In genomic region chrX:155247497-155247896, GRCh38 we compare ENCODE assay signal across 28 cellular contexts.
"Had no signal": no experiment of that assay in that cellular context is flagged by ENCODE, and none has a peak within 500 bp of the region (broad histone marks: within the 10 kb centered on the region; RNA-seq: fewer than 3 reads in every experiment).

No MANE protein-coding gene starts in this region.

- H3K4me1 ChIP-seq: adrenal gland, ascending aorta, body of pancreas, breast epithelium had no signal

- H3K27ac ChIP-seq: adrenal gland, ascending aorta, body of pancreas, brain microvascular endothelial cell, breast epithelium, cardiac muscle cell had no signal

- ATAC-seq: activated T-cell treated with anti-CD3 and anti-CD28 coated beads, Interleukin-2, amount 50 U/mL, for 4 hours; body of pancreas had no signal

- H3K4me3 ChIP-seq: adrenal gland, ascending aorta, body of pancreas, breast epithelium, cardiac muscle cell had no signal

- H3K36me3 ChIP-seq: adrenal gland, ascending aorta, brain microvascular endothelial cell, breast epithelium, cardiac muscle cell had no signal

- DNase-seq: activated effector memory CD4-positive, alpha-beta T cell treated with anti-CD3 and anti-CD28 coated beads, Interleukin-2, amount 50 U/mL, for 16 hours; activated effector memory CD4-positive, alpha-beta T cell treated with Interleukin-2 at 50 U/mL for 16 hours; activated gamma-delta T cell; activated gamma-delta T cell treated with Interleukin-2 at 50 U/mL for 16 hours; activated naive CD4-positive, alpha-beta T cell; activated naive CD4-positive, alpha-beta T cell treated with anti-CD3 and anti-CD28 coated beads for 36 hours; activated naive CD4-positive, alpha-beta T cell treated with anti-CD3 and anti-CD28 coated beads, Interleukin-2, amount 10 ng/mL, durations not matched to agents 7 days and 5 days; activated naive CD4-positive, alpha-beta T cell treated with anti-CD3 and anti-CD28 coated beads, Interleukin-2, amount 50 U/mL, for 16 hours; activated naive CD4-positive, alpha-beta T cell treated with Interleukin-2 at 50 U/mL for 16 hours; activated naive CD8-positive, alpha-beta T cell treated with anti-CD3 and anti-CD28 coated beads for 36 hours; activated naive CD8-positive, alpha-beta T cell treated with anti-CD3 and anti-CD28 coated beads, Interleukin-2, amount 10 ng/mL, durations not matched to agents 7 days and 5 days; activated naive CD8-positive, alpha-beta T cell treated with anti-CD3 and anti-CD28 coated beads, Interleukin-2, amount 50 U/mL, for 24 hours; activated T-cell treated with anti-CD3 and anti-CD28 coated beads, Interleukin-2, amount 50 U/mL, for 4 hours; activated T-cell treated with anti-CD3 and anti-CD28 coated beads, Interleukin-2, amount 50 U/mL, for 48 hours; activated T-cell treated with anti-CD3 and anti-CD28 coated beads, Interleukin-2, amount 50 U/mL, for 72 hours; adrenal gland; amniotic stem cell; amygdala; anterior cingulate cortex; aorta; body of pancreas; brain microvascular endothelial cell; caudate nucleus; central memory CD4-positive, alpha-beta T cell; cerebellar nuclear complex had no signal

- H3K9me3 ChIP-seq: adrenal gland, ascending aorta, body of pancreas, breast epithelium had no signal
